Comparison of ENCODE assay signal across 28 cellular contexts in the genomic region with DNA sequence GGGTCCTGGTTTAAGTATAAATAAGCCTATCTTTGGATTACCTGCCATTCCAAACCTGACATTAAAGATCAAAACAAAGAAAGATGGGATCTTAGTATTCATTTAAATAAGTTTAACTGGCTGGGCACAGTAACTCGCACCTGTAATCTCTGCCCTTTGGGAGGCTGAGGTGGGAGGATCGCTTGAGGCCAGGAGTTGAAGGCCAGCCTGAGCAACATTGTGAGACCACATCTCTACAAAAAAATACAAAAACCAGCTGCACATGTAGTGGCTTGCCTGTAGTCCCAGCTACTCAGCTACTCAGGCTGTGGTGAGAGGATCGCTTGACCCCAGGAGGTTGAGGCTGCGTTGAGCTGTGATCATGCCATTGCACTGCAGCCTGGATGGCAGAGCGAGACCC.
"Had no signal": no experiment of that assay in that cellular context is flagged by ENCODE, and none has a peak within 500 bp of the region (broad histone marks: within the 10 kb centered on the region; RNA-seq: fewer than 3 reads in every experiment).

No MANE protein-coding gene starts in this region.

- H3K4me1 Mint-ChIP-seq: activated naive CD4-positive, alpha-beta T cell treated with anti-CD3 and anti-CD28 coated beads, Interleukin-2, amount 10 ng/mL, durations not matched to agents 7 days and 5 days had no signal

- ATAC-seq: activated CD4-positive, alpha-beta T cell treated with anti-CD3 and anti-CD28 coated beads for 36 hours; activated naive CD4-positive, alpha-beta T cell treated with anti-CD3 and anti-CD28 coated beads, Interleukin-2, amount 50 U/mL, for 72 hours; activated T-cell treated with anti-CD3 and anti-CD28 coated beads, Interleukin-2, amount 50 U/mL, for 72 hours; effector memory CD8-positive, alpha-beta T cell; gastroesophageal sphincter had no signal

- H3K4me3 ChIP-seq: ascending aorta, breast epithelium, cardiac muscle cell, esophagus squamous epithelium, gastroesophageal sphincter had no signal

- H3K4me3 Mint-ChIP-seq: activated CD4-positive, alpha-beta memory T cell treated with anti-CD3 and anti-CD28 coated beads for 36 hours; activated CD4-positive, alpha-beta T cell treated with anti-CD3 and anti-CD28 coated beads for 36 hours; activated CD4-positive, alpha-beta T cell treated with anti-CD3 and anti-CD28 coated beads, Interleukin-2, amount 10 ng/mL, durations not matched to agents 24 days and 14 days; activated naive CD4-positive, alpha-beta T cell treated with anti-CD3 and anti-CD28 coated beads, Interleukin-2, amount 10 ng/mL, durations not matched to agents 7 days and 5 days; activated naive CD8-positive, alpha-beta T cell treated with anti-CD3 and anti-CD28 coated beads, Interleukin-2, amount 10 ng/mL, durations not matched to agents 7 days and 5 days; activated T-cell treated with anti-CD3 and anti-CD28 coated beads, Interleukin-2, amount 50 U/mL, for 24 hours; activated T-cell treated with anti-CD3 and anti-CD28 coated beads, Interleukin-2, amount 50 U/mL, for 72 hours; brain; effector memory CD8-positive, alpha-beta T cell had no signal

- FAIRE-seq: colon had no signal

- H3K36me3 ChIP-seq: ascending aorta, breast epithelium, cardiac muscle cell, esophagus squamous epithelium, gastroesophageal sphincter had no signal

- H3K27me3 ChIP-seq: ascending aorta, breast epithelium, cardiac muscle cell, esophagus squamous epithelium, gastroesophageal sphincter had no signal

- H3K9me3 Mint-ChIP-seq: activated CD4-positive, alpha-beta memory T cell treated with anti-CD3 and anti-CD28 coated beads for 36 hours; activated naive CD4-positive, alpha-beta T cell treated with anti-CD3 and anti-CD28 coated beads, Interleukin-2, amount 10 ng/mL, durations not matched to agents 7 days and 5 days; activated naive CD4-positive, alpha-beta T cell treated with anti-CD3 and anti-CD28 coated beads, Interleukin-2, amount 50 U/mL, for 72 hours; activated T-cell treated with anti-CD3 and anti-CD28 coated beads, Interleukin-2, amount 50 U/mL, for 24 hours; activated T-cell treated with anti-CD3 and anti-CD28 coated beads, Interleukin-2, amount 50 U/mL, for 72 hours; brain; effector memory CD8-positive, alpha-beta T cell had no signal

- H3K9me3 ChIP-seq: ascending aorta, breast epithelium, esophagus squamous epithelium, gastroesophageal sphincter had no signal

- H3K27ac Mint-ChIP-seq: activated CD4-positive, alpha-beta memory T cell treated with anti-CD3 and anti-CD28 coated beads for 36 hours; activated CD4-positive, alpha-beta T cell treated with anti-CD3 and anti-CD28 coated beads for 36 hours; activated CD4-positive, alpha-beta T cell treated with anti-CD3 and anti-CD28 coated beads, Interleukin-2, amount 10 ng/mL, durations not matched to agents 24 days and 14 days; activated naive CD4-positive, alpha-beta T cell treated with anti-CD3 and anti-CD28 coated beads, Interleukin-2, amount 10 ng/mL, durations not matched to agents 7 days and 5 days; activated naive CD4-positive, alpha-beta T cell treated with anti-CD3 and anti-CD28 coated beads, Interleukin-2, amount 50 U/mL, for 72 hours; activated naive CD8-positive, alpha-beta T cell treated with anti-CD3 and anti-CD28 coated beads, Interleukin-2, amount 10 ng/mL, durations not matched to agents 7 days and 5 days; activated T-cell treated with anti-CD3 and anti-CD28 coated beads, Interleukin-2, amount 50 U/mL, for 24 hours; activated T-cell treated with anti-CD3 and anti-CD28 coated beads, Interleukin-2, amount 50 U/mL, for 72 hours; effector memory CD8-positive, alpha-beta T cell had no signal

- H3K27me3 Mint-ChIP-seq: activated CD4-positive, alpha-beta memory T cell treated with anti-CD3 and anti-CD28 coated beads for 36 hours; activated CD4-positive, alpha-beta T cell treated with anti-CD3 and anti-CD28 coated beads for 36 hours; activated CD4-positive, alpha-beta T cell treated with anti-CD3 and anti-CD28 coated beads, Interleukin-2, amount 10 ng/mL, durations not matched to agents 24 days and 14 days; activated naive CD4-positive, alpha-beta T cell treated with anti-CD3 and anti-CD28 coated beads, Interleukin-2, amount 10 ng/mL, durations not matched to agents 7 days and 5 days; activated naive CD8-positive, alpha-beta T cell treated with anti-CD3 and anti-CD28 coated beads, Interleukin-2, amount 10 ng/mL, durations not matched to agents 7 days and 5 days; activated T-cell treated with anti-CD3 and anti-CD28 coated beads, Interleukin-2, amount 50 U/mL, for 24 hours; brain; effector memory CD8-positive, alpha-beta T cell had no signal

- H3K27ac ChIP-seq: breast epithelium, cardiac muscle cell, esophagus squamous epithelium, gastroesophageal sphincter had no signal

- DNase-seq: activated CD4-positive, alpha-beta memory T cell treated with anti-CD3 and anti-CD28 coated beads for 36 hours; activated CD4-positive, alpha-beta T cell treated with anti-CD3 and anti-CD28 coated beads for 36 hours; activated CD4-positive, alpha-beta T cell treated with anti-CD3 and anti-CD28 coated beads, Interleukin-2, amount 10 ng/mL, durations not matched to agents 24 days and 14 days; activated CD4-positive, CD25-positive, alpha-beta regulatory T cell; activated CD4-positive, CD25-positive, alpha-beta regulatory T cell treated with anti-CD3 and anti-CD28 coated beads, Interleukin-2, amount 50 U/mL, for 72 hours; activated CD8-positive, alpha-beta memory T cell treated with anti-CD3 and anti-CD28 coated beads, Interleukin-2, amount 50 U/mL, for 48 hours; activated gamma-delta T cell; activated naive CD4-positive, alpha-beta T cell; activated naive CD4-positive, alpha-beta T cell treated with anti-CD3 and anti-CD28 coated beads, Interleukin-2, amount 10 ng/mL, durations not matched to agents 7 days and 5 days; activated naive CD8-positive, alpha-beta T cell treated with anti-CD3 and anti-CD28 coated beads, Interleukin-2, amount 10 ng/mL, durations not matched to agents 7 days and 5 days; activated T-cell treated with anti-CD3 and anti-CD28 coated beads for 4 hours; activated T-cell treated with anti-CD3 and anti-CD28 coated beads, Interleukin-2, amount 50 U/mL, for 24 hours; activated T-cell treated with anti-CD3 and anti-CD28 coated beads, Interleukin-2, amount 50 U/mL, for 72 hours; central memory CD4-positive, alpha-beta T cell; cortex of kidney; dermis blood vessel endothelial cell; effector CD4-positive, alpha-beta T cell; effector memory CD8-positive, alpha-beta T cell; esophagus squamous epithelium; foreskin melanocyte; T-helper 2 cell had no signal

- H3K36me3 Mint-ChIP-seq: activated naive CD4-positive, alpha-beta T cell treated with anti-CD3 and anti-CD28 coated beads, Interleukin-2, amount 10 ng/mL, durations not matched to agents 7 days and 5 days had no signal
